ENCODE assay signal across 28 cellular contexts in genomic region chr1:221913351-221913750, GRCh38.
A peak's percentile ranks its signal among the peaks of the same experiment; 100 is the strongest.
DNase-seq lines count a peak whose midpoint lies in the region; ATAC-seq and TF ChIP-seq lines count a peak whose summit lies in the region.
"Had no signal": no experiment of that assay in that cellular context is flagged by ENCODE, and none has a peak within 500 bp of the region (broad histone marks: within the 10 kb centered on the region; RNA-seq: fewer than 3 reads in every experiment).

No MANE protein-coding gene starts in this region.

- H2BK20ac ChIP-seq in IMR-90 (ENCODE audit: low read depth, low read length): no peak overlapping the region

- POLR2A ChIA-PET in IMR-90 (lab: Charles Lee; ENCODE audit: unreplicated experiment): no interaction called here
- POLR2A ChIA-PET in activated CD4-positive, alpha-beta T cell treated with anti-CD3 and anti-CD28 coated beads for 36 hours (lab: Charles Lee): no interaction called here

- no peaks in the 10 kb centered on the region for H3K9me1 ChIP-seq in IMR-90 (ENCODE audit: insufficient read depth, low read length)

- H3K4ac ChIP-seq in IMR-90 (ENCODE audit: low read depth, low read length): no peak overlapping the region

- no peaks in the 10 kb centered on the region for H3K9me3 ChIP-seq in IMR-90 (ENCODE audit: control insufficient read depth, insufficient read depth, low read length)
- H3K9me3 ChIP-seq: BE2C, HAP-1 had no signal

- H3K36me3 Mint-ChIP-seq in activated naive CD4-positive, alpha-beta T cell treated with anti-CD3 and anti-CD28 coated beads, Interleukin-2, amount 50 U/mL, for 72 hours: no peaks in the 10 kb centered on the region
- no peaks in the 10 kb centered on the region for H3K36me3 Mint-ChIP-seq in activated CD4-positive, alpha-beta T cell treated with anti-CD3 and anti-CD28 coated beads for 36 hours (ENCODE audit: low read depth)
- H3K36me3 Mint-ChIP-seq: CD8-positive, alpha-beta memory T cell had no signal

- no peak overlapping the region for H3K56ac ChIP-seq in IMR-90 (ENCODE audit: extremely low read depth, insufficient read depth, low read length)

- CTCF ChIA-PET in IMR-90 (lab: Yijun Ruan, JAX): no interaction called here
- CTCF ChIA-PET in activated CD4-positive, alpha-beta T cell treated with anti-CD3 and anti-CD28 coated beads for 36 hours (lab: Charles Lee): no interaction called here

- no peak overlapping the region for H2AFZ ChIP-seq in IMR-90 (replicated peaks; ENCODE audit: low read length, poor library complexity)

- H3K4me1 Mint-ChIP-seq in activated CD4-positive, alpha-beta T cell treated with anti-CD3 and anti-CD28 coated beads for 36 hours: peaks cover 13% of the 10 kb centered on the region
- H3K4me1 Mint-ChIP-seq: CD14-positive monocyte; CD8-positive, alpha-beta memory T cell had no signal

- TF ChIP-seq RAD21 in IMR-90 (IDR thresholded peaks at IDR 0.05; ENCODE audit: low read length): no peak

- H4K20me1 ChIP-seq in IMR-90 (ENCODE audit: insufficient read depth, low read length): no peaks in the 10 kb centered on the region

- WGBS in IMR-90 (ENCODE audit: extremely low coverage in 2 of 2, insufficient read length in 1 of 2), 2 experiments: no CpG with 5 or more reads among the region's 2 CpGs

- no peak overlapping the region for H3K18ac ChIP-seq in IMR-90 (ENCODE audit: low read depth, low read length)

- H2AK9ac ChIP-seq in IMR-90 (replicated peaks; ENCODE audit: low read depth, low read length, poor library complexity): no peak overlapping the region

- no peak overlapping the region for H3K27ac Mint-ChIP-seq in activated naive CD4-positive, alpha-beta T cell treated with anti-CD3 and anti-CD28 coated beads, Interleukin-2, amount 50 U/mL, for 72 hours
- no peak overlapping the region for H3K27ac Mint-ChIP-seq in activated CD4-positive, alpha-beta T cell treated with anti-CD3 and anti-CD28 coated beads for 36 hours
- H3K27ac Mint-ChIP-seq: CD14-positive monocyte; CD8-positive, alpha-beta memory T cell; HFFc6 had no signal

- H2BK120ac ChIP-seq in IMR-90 (ENCODE audit: low read depth, low read length): no peak overlapping the region

- H2BK5ac ChIP-seq in IMR-90 (ENCODE audit: low read depth, low read length, poor library complexity, severe bottlenecking): no peak overlapping the region

- no peak overlapping the region for H2BK15ac ChIP-seq in IMR-90 (ENCODE audit: low read depth, low read length)

- H3K79me1 ChIP-seq in IMR-90 (ENCODE audit: low read depth in 1 of 2, low read length in 2 of 2): no peaks in the 10 kb centered on the region

- H3K36me3 ChIP-seq in IMR-90 (ENCODE audit: control insufficient read depth, insufficient read depth, low read length): no peaks in the 10 kb centered on the region
- H3K36me3 ChIP-seq: BE2C, HAP-1 had no signal

- intact Hi-C loops in IMR-90 (cut with micrococcal nuclease): no loop called here
- intact Hi-C loops in activated CD4-positive, alpha-beta T cell treated with anti-CD3 and anti-CD28 coated beads for 36 hours (cut with DNase I, micrococcal nuclease): no loop called here

- dilution Hi-C loops in IMR-90 (cut with HindIII; ENCODE audit: low sequenced_read_pairs, unreplicated experiment): no loop called here

- TF ChIP-seq CTCF in IMR-90 (conservative IDR thresholded peaks at IDR 0.05; ENCODE audit: low read depth, low read length): no peak
- TF ChIP-seq CTCF in fibroblast of the aortic adventitia (IDR thresholded peaks at IDR 0.05; ENCODE audit: insufficient read depth, low read length): no peak
- TF ChIP-seq CTCF in foreskin keratinocyte (conservative IDR thresholded peaks at IDR 0.05): no peak

- ATAC-seq in IMR-90 (ENCODE audit: low read depth) (no peak), foreskin keratinocyte (no peak), HG03045 (IDR thresholded peaks at IDR 0.05; ENCODE audit: unreplicated experiment) (no peak)
- ATAC-seq in activated naive CD4-positive, alpha-beta T cell treated with anti-CD3 and anti-CD28 coated beads, Interleukin-2, amount 50 U/mL, for 72 hours: no peak
- no peak for ATAC-seq in activated CD4-positive, alpha-beta T cell treated with anti-CD3 and anti-CD28 coated beads for 36 hours

- no peaks in the 10 kb centered on the region for H3K9me3 Mint-ChIP-seq in activated naive CD4-positive, alpha-beta T cell treated with anti-CD3 and anti-CD28 coated beads, Interleukin-2, amount 50 U/mL, for 72 hours
- H3K9me3 Mint-ChIP-seq in activated CD4-positive, alpha-beta T cell treated with anti-CD3 and anti-CD28 coated beads for 36 hours (ENCODE audit: low read depth): no peaks in the 10 kb centered on the region
- H3K9me3 Mint-ChIP-seq: CD14-positive monocyte; CD8-positive, alpha-beta memory T cell; HFFc6 had no signal

- DNase-seq in A172 (ENCODE audit: low spot score) (peak; percentile 14), IMR-90 (peak; percentile 27), amniotic epithelial cell (ENCODE audit: low read depth) (peak; percentile 80), fibroblast of the aortic adventitia (ENCODE audit: low read depth) (peak; percentile 9), foreskin keratinocyte (no peak)
- DNase-seq in activated naive CD4-positive, alpha-beta T cell treated with anti-CD3 and anti-CD28 coated beads, Interleukin-2, amount 50 U/mL, for 72 hours (ENCODE audit: low spot score in 2 of 2): no peak
- DNase-seq in activated CD4-positive, alpha-beta T cell treated with anti-CD3 and anti-CD28 coated beads for 36 hours: no peak
- DNase-seq: ACHN; BE2C; CD8-positive, alpha-beta memory T cell; DMS79 treated with DMSO at 0.1 percent for 48 hours; GOT3; HFFc6; NCI-H1105; NCI-H1436 treated with DMSO at 0.1 percent for 48 hours; NCI-H1930; NCI-H2107; NCI-H446; NCI-H526; NCI-H82; NK-92 treated with Interleukin-12 subunit alpha and Interleukin-12 subunit beta, amount 100 ng/mL, for 24 hours; SHP77 had no signal

- no peak overlapping the region for H3K4me2 ChIP-seq in IMR-90 (ENCODE audit: low read depth, low read length)

- peaks cover 2% of the 10 kb centered on the region for H3K27me3 Mint-ChIP-seq in activated CD4-positive, alpha-beta T cell treated with anti-CD3 and anti-CD28 coated beads for 36 hours

- H3K4me1 ChIP-seq in IMR-90 (ENCODE audit: control insufficient read depth, insufficient read depth, low read length) (no peaks in the 10 kb centered on the region), foreskin keratinocyte (peaks cover 8% of the 10 kb centered on the region)
- H3K4me1 ChIP-seq: BE2C, HAP-1 had no signal

- no peak overlapping the region for H4K8ac ChIP-seq in IMR-90 (ENCODE audit: low read depth in 2 of 2, low read length in 2 of 2)

- TF ChIP-seq POLR2A in IMR-90 (IDR thresholded peaks at IDR 0.05; ENCODE audit: low read depth, low read length): no peak

- H3K27ac ChIP-seq in IMR-90 (ENCODE audit: insufficient read depth, low read length) (no peak overlapping the region), foreskin keratinocyte (no peak overlapping the region)
- H3K27ac ChIP-seq: 22Rv1, HL-60, RWPE1 had no signal

- H2AK5ac ChIP-seq in IMR-90 (ENCODE audit: low read depth, low read length): no peak overlapping the region

- H3K9ac ChIP-seq in IMR-90 (ENCODE audit: low read depth, low read length): no peak overlapping the region

- no peak overlapping the region for H3K4me3 Mint-ChIP-seq in activated CD4-positive, alpha-beta T cell treated with anti-CD3 and anti-CD28 coated beads for 36 hours
- H3K4me3 Mint-ChIP-seq: CD14-positive monocyte; CD8-positive, alpha-beta memory T cell; HFFc6 had no signal

- H4K5ac ChIP-seq in IMR-90 (ENCODE audit: low read depth, low read length): no peak overlapping the region

- no peak overlapping the region for H3K4me3 ChIP-seq in IMR-90 (ENCODE audit: insufficient read depth, low read depth, low read length)
- no peak overlapping the region for H3K4me3 ChIP-seq in fibroblast of the aortic adventitia (ENCODE audit: low read depth, low read length)
- H3K4me3 ChIP-seq: HAP-1 had no signal

- H3K23ac ChIP-seq in IMR-90 (ENCODE audit: low read depth, low read length): no peak overlapping the region

- no TSS peak for BruUV-seq in IMR-90 (replicated peaks; lab: Mats Ljungman, UMichigan)

- no peak overlapping the region for H3K14ac ChIP-seq in IMR-90 (replicated peaks; ENCODE audit: low read depth, low read length)

- in situ Hi-C loops in IMR-90 (cut with MboI; ENCODE audit: low sequenced_read_pairs): no loop called here

- H3K27me3 ChIP-seq in IMR-90 (ENCODE audit: control insufficient read depth, insufficient read depth, low read length): no peaks in the 10 kb centered on the region
- no peaks in the 10 kb centered on the region for H3K27me3 ChIP-seq in foreskin keratinocyte
- H3K27me3 ChIP-seq: BE2C had no signal

- no peak overlapping the region for H4K91ac ChIP-seq in IMR-90 (ENCODE audit: insufficient read depth, low read depth, low read length)

TF ChIP-seq in IMR-90, 13 proteins besides CTCF, POLR2A, EP300 and RAD21 (continues in another document):
- TF ChIP-seq NFE2L2 (IDR thresholded peaks at IDR 0.05; ENCODE audit: low read depth, low read length): no peak
- no peak for TF ChIP-seq FOS (IDR thresholded peaks at IDR 0.05; ENCODE audit: low read depth, low read length)
- TF ChIP-seq RCOR1 (IDR thresholded peaks at IDR 0.05; ENCODE audit: insufficient replicate concordance, low read length): no peak
- no peak for TF ChIP-seq ELK1 (IDR thresholded peaks at IDR 0.05; ENCODE audit: borderline replicate concordance, low read depth, low read length)
- no peak for TF ChIP-seq USF2 (IDR thresholded peaks at IDR 0.05; ENCODE audit: low read depth, low read length)
- no peak for TF ChIP-seq SMC3 (IDR thresholded peaks at IDR 0.05; ENCODE audit: low read depth, low read length)
- TF ChIP-seq MXI1 (IDR thresholded peaks at IDR 0.05; ENCODE audit: borderline replicate concordance, low read depth, low read length): no peak
- no peak for TF ChIP-seq BHLHE40 (IDR thresholded peaks at IDR 0.05; ENCODE audit: low read depth, low read length)
- no peak for TF ChIP-seq MAZ (IDR thresholded peaks at IDR 0.05; ENCODE audit: borderline replicate concordance, low read depth, low read length)
- TF ChIP-seq RFX5 (IDR thresholded peaks at IDR 0.05; ENCODE audit: low read depth, low read length): no peak

Comparison
In these comparisons a context has a peak if more than half of its experiments do, and no peak if none do; other contexts are left out.
1. DNase-seq: peak in A172 (single experiment), IMR-90 (single experiment), amniotic epithelial cell (single experiment) and fibroblast of the aortic adventitia (single experiment); none in foreskin keratinocyte (0 of 2), activated naive CD4-positive, alpha-beta T cell treated with anti-CD3 and anti-CD28 coated beads, Interleukin-2, amount 50 U/mL, for 72 hours (0 of 2) and activated CD4-positive, alpha-beta T cell treated with anti-CD3 and anti-CD28 coated beads for 36 hours (single experiment).